Comparison of ENCODE assay signal across 8 cellular contexts in genomic region chr12:49672351-49673181, GRCh38. TPM values are rescaled to one million over a fixed set of nuclear protein-coding genes. Genes with fewer than 3 reads are reported as not detected.
DNase-seq lines count a peak whose midpoint lies in the region; ATAC-seq and TF ChIP-seq lines count a peak whose summit lies in the region.

No MANE protein-coding gene starts in this region.

- peaks cover 12% of the 10 kb centered on the region for H3F3A ChIP-seq in smooth muscle cell (ENCODE audit: low read depth)

- H3K27me3 ChIP-seq in HUES48 (ENCODE audit: control insufficient read depth, insufficient read depth, low read length), result no peaks in the 10 kb centered on the region
- no peaks in the 10 kb centered on the region for H3K27me3 ChIP-seq in smooth muscle cell (ENCODE audit: low read depth)

- H3K9me3 ChIP-seq in HUES48 (ENCODE audit: control insufficient read depth, insufficient read depth, low read length) (no peaks in the 10 kb centered on the region), smooth muscle cell (replicated peaks; ENCODE audit: low read depth) (no peaks in the 10 kb centered on the region)

- no peak for TF ChIP-seq CTCF in smooth muscle cell (IDR thresholded peaks at IDR 0.05; ENCODE audit: borderline replicate concordance, insufficient read depth, poor library complexity, severe bottlenecking)

- no peak for DNase-seq in activated T-helper 1 cell treated with anti-CD3 and anti-CD28 coated beads, Interleukin-12 subunit alpha, Interleukin-12 subunit beta, Interleukin-2, Interleukin-4 antibody, amounts not matched to agents 30 ng/mL and 10 ng/mL and 1 ng/mL, durations not matched to agents 14 hours and 24 hours and 36 hours (ENCODE audit: low spot score)
- DNase-seq in hippocampal formation (lab: John Stamatoyannopoulos, UW), result peak; percentile 45 to 56
- no peak for DNase-seq in smooth muscle cell (lab: John Stamatoyannopoulos, UW; ENCODE audit: unreplicated experiment)
- no peak for DNase-seq in T1000 (lab: John Stamatoyannopoulos, UW)
- no peak for DNase-seq in GDM1 (lab: John Stamatoyannopoulos, UW)
- DNase-seq in stimulated activated CD4-positive, alpha-beta T cell treated with anti-CD3 and anti-CD28 coated beads, Interleukin-4, amount 100 ng/mL, for 1 hour, result no peak

- no peak for ATAC-seq in HG03521 (IDR thresholded peaks at IDR 0.05; ENCODE audit: unreplicated experiment)

- whole genome bisulfite sequencing in smooth muscle cell (ENCODE audit: low lambda C conversion rate), result 62% methylated on average over 5 of the region's 5 CpGs

- H3K27ac ChIP-seq in HUES48 (ENCODE audit: low read depth, low read length) (peak overlapping the region; percentile 63), smooth muscle cell (ENCODE audit: low read depth) (peak overlapping the region; percentile 84)

- intact Hi-C loops in activated T-helper 1 cell treated with anti-CD3 and anti-CD28 coated beads, Interleukin-12 subunit alpha, Interleukin-12 subunit beta, Interleukin-2, Interleukin-4 antibody, amounts not matched to agents 30 ng/mL and 10 ng/mL and 1 ng/mL, durations not matched to agents 14 hours and 24 hours and 36 hours (cut with micrococcal nuclease), result no loop called here

- peak overlapping the region; percentile 32 for H3K4me3 Mint-ChIP-seq in activated T-helper 1 cell treated with anti-CD3 and anti-CD28 coated beads, Interleukin-12 subunit alpha, Interleukin-12 subunit beta, Interleukin-2, Interleukin-4 antibody, amounts not matched to agents 30 ng/mL and 10 ng/mL and 1 ng/mL, durations not matched to agents 14 hours and 24 hours and 36 hours

- no peak overlapping the region for H3K4me3 ChIP-seq in HUES48 (ENCODE audit: low read depth, low read length)
- no peak overlapping the region for H3K4me3 ChIP-seq in smooth muscle cell

- H3K4me1 Mint-ChIP-seq in activated T-helper 1 cell treated with anti-CD3 and anti-CD28 coated beads, Interleukin-12 subunit alpha, Interleukin-12 subunit beta, Interleukin-2, Interleukin-4 antibody, amounts not matched to agents 30 ng/mL and 10 ng/mL and 1 ng/mL, durations not matched to agents 14 hours and 24 hours and 36 hours (ENCODE audit: low read depth), result peaks cover 96% of the 10 kb centered on the region

- peak overlapping the region; percentile 89 for H3K27ac Mint-ChIP-seq in activated T-helper 1 cell treated with anti-CD3 and anti-CD28 coated beads, Interleukin-12 subunit alpha, Interleukin-12 subunit beta, Interleukin-2, Interleukin-4 antibody, amounts not matched to agents 30 ng/mL and 10 ng/mL and 1 ng/mL, durations not matched to agents 14 hours and 24 hours and 36 hours

- H3K9me3 Mint-ChIP-seq in activated T-helper 1 cell treated with anti-CD3 and anti-CD28 coated beads, Interleukin-12 subunit alpha, Interleukin-12 subunit beta, Interleukin-2, Interleukin-4 antibody, amounts not matched to agents 30 ng/mL and 10 ng/mL and 1 ng/mL, durations not matched to agents 14 hours and 24 hours and 36 hours, result no peaks in the 10 kb centered on the region

- H3K36me3 ChIP-seq in HUES48 (ENCODE audit: control insufficient read depth, insufficient read depth, low read length) (no peaks in the 10 kb centered on the region), smooth muscle cell (ENCODE audit: low read depth) (no peaks in the 10 kb centered on the region)

- H3K9ac ChIP-seq in HUES48 (ENCODE audit: low read depth, low read length), result no peak overlapping the region
- H3K9ac ChIP-seq in smooth muscle cell (ENCODE audit: low read depth), result peak overlapping the region; percentile 31

- H3K4me2 ChIP-seq in smooth muscle cell, result peak overlapping the region; percentile 30

- H2AFZ ChIP-seq in smooth muscle cell (ENCODE audit: low read depth), result no peak overlapping the region

- peaks cover 31% of the 10 kb centered on the region for H4K20me1 ChIP-seq in smooth muscle cell (ENCODE audit: low read depth)

- peaks cover 25% of the 10 kb centered on the region for H3K4me1 ChIP-seq in HUES48 (ENCODE audit: control insufficient read depth, insufficient read depth, low read length)
- H3K4me1 ChIP-seq in smooth muscle cell (ENCODE audit: low read depth), result peaks cover 35% of the 10 kb centered on the region

- peaks cover 16% of the 10 kb centered on the region for H3K36me3 Mint-ChIP-seq in activated T-helper 1 cell treated with anti-CD3 and anti-CD28 coated beads, Interleukin-12 subunit alpha, Interleukin-12 subunit beta, Interleukin-2, Interleukin-4 antibody, amounts not matched to agents 30 ng/mL and 10 ng/mL and 1 ng/mL, durations not matched to agents 14 hours and 24 hours and 36 hours (ENCODE audit: low read depth)

- no peaks in the 10 kb centered on the region for H3K27me3 Mint-ChIP-seq in activated T-helper 1 cell treated with anti-CD3 and anti-CD28 coated beads, Interleukin-12 subunit alpha, Interleukin-12 subunit beta, Interleukin-2, Interleukin-4 antibody, amounts not matched to agents 30 ng/mL and 10 ng/mL and 1 ng/mL, durations not matched to agents 14 hours and 24 hours and 36 hours (ENCODE audit: insufficient read depth)

- peaks cover 60% of the 10 kb centered on the region for H3K79me2 ChIP-seq in smooth muscle cell (ENCODE audit: low read depth)

RNA-seq across cellular contexts. Expression of gene FMNL3, which starts 34.6 kb away (rescaled TPM):
- 43.0 and 46.1 TPM in 2 replicates for total RNA-seq in activated T-helper 1 cell treated with anti-CD3 and anti-CD28 coated beads, Interleukin-12 subunit alpha, Interleukin-12 subunit beta, Interleukin-2, Interleukin-4 antibody, amounts not matched to agents 30 ng/mL and 10 ng/mL and 1 ng/mL, durations not matched to agents 14 hours and 24 hours and 36 hours
- total RNA-seq in smooth muscle cell, result 18.3 and 20.8 TPM in 2 replicates
- polyA plus RNA-seq in smooth muscle cell, result 19.7 and 21.7 TPM in 2 replicates

RNA-seq across cellular contexts. Expression of gene PRPF40B, which starts 49.2 kb away (rescaled TPM):
- 10.4 and 12.7 TPM in 2 replicates for total RNA-seq in activated T-helper 1 cell treated with anti-CD3 and anti-CD28 coated beads, Interleukin-12 subunit alpha, Interleukin-12 subunit beta, Interleukin-2, Interleukin-4 antibody, amounts not matched to agents 30 ng/mL and 10 ng/mL and 1 ng/mL, durations not matched to agents 14 hours and 24 hours and 36 hours
- 5.7 and 6.2 TPM in 2 replicates for total RNA-seq in smooth muscle cell
- polyA plus RNA-seq in smooth muscle cell, result 19.8 and 22.8 TPM in 2 replicates

Comparison
In these comparisons a context has a peak if more than half of its experiments do, and no peak if none do; other contexts are left out.
1. DNase-seq: peak in hippocampal formation (2 of 2); none in activated T-helper 1 cell treated with anti-CD3 and anti-CD28 coated beads, Interleukin-12 subunit alpha, Interleukin-12 subunit beta, Interleukin-2, Interleukin-4 antibody, amounts not matched to agents 30 ng/mL and 10 ng/mL and 1 ng/mL, durations not matched to agents 14 hours and 24 hours and 36 hours (single experiment), smooth muscle cell (single experiment), T1000 (single experiment), GDM1 (single experiment) and stimulated activated CD4-positive, alpha-beta T cell treated with anti-CD3 and anti-CD28 coated beads, Interleukin-4, amount 100 ng/mL, for 1 hour (single experiment).